Comparison of ENCODE assay signal across 10 cellular contexts in genomic region chrX:46295963-46296362, GRCh38.
"Had no signal": no experiment of that assay in that cellular context is flagged by ENCODE, and none has a peak within 500 bp of the region (broad histone marks: within the 10 kb centered on the region; RNA-seq: fewer than 3 reads in every experiment).

No MANE protein-coding gene starts in this region.

- H3K4me3 Mint-ChIP-seq: HFFc6 had no signal

- H3K27ac Mint-ChIP-seq: HFFc6 had no signal

- ATAC-seq: HCT116, K562 had no signal

- H3K27ac ChIP-seq: GM23248, HL-60 had no signal

- H3K9me3 Mint-ChIP-seq: HFFc6 had no signal

- H3K4me3 ChIP-seq: GM23248, HAP-1, K562 had no signal

- H3K4me1 ChIP-seq: HAP-1 had no signal

- H3K36me3 ChIP-seq: HAP-1 had no signal

- FAIRE-seq: K562 had no signal

- H3K9me3 ChIP-seq: HAP-1 had no signal

- DNase-seq: GM23248, GOT3, H7, HFFc6, IMR-90, KG1 had no signal
